In the genomic region with DNA sequence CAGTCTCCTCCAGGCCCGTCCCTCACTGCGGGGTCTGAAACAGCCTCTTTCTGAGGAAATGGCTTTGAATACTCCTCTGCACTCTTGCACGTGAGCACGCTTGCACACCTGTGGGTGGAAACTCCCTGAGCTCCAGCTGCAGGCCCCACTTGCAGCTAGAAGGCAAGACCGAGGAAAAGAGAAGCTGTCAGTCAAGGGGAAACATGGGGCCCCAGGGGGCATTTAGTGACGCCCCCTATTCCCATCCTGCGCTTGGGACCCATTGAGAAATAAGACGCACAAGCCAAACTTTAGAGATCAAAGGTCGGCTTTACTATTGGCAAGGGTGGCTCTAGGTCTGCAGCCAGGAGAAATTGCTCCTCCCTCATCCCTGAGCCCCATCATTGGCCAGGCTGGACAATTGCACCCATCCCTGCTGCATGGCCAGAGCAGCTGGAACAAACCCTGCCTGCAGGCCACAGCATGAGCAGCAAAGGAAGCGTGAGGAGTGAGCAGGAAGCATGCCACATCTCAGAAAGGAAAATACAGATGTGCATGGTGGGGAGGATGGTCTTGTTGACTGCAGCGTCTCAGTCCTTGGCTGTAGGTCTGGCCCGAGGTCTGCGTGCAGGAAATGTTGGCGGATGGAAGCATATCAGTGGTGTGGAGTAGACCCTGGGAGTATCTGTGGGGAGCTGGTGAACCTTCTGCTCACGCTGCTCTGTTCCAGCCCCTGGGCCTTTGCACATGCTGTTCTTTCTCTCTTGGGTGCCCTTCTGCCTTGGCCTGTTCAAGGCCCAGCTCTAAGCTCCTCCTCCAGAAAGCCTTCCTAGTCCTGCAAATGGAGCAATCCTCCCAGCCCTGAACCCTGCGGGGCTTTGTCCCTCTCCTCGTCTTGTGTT, we compare ENCODE assay signal across 29 cellular contexts.
"Had no signal": no experiment of that assay in that cellular context is flagged by ENCODE, and none has a peak within 500 bp of the region (broad histone marks: within the 10 kb centered on the region; RNA-seq: fewer than 3 reads in every experiment).

No MANE protein-coding gene starts in this region.

- H3K4me1 ChIP-seq: adrenal gland, ascending aorta, parathyroid adenoma had no signal

- H3K36me3 ChIP-seq: adrenal gland, ascending aorta, brain microvascular endothelial cell, gastroesophageal sphincter, right lobe of liver, tibial artery had no signal

- H3K27me3 Mint-ChIP-seq: activated CD4-positive, alpha-beta memory T cell treated with anti-CD3 and anti-CD28 coated beads for 36 hours; activated CD4-positive, alpha-beta T cell treated with anti-CD3 and anti-CD28 coated beads, Interleukin-2, amount 10 ng/mL, durations not matched to agents 24 days and 14 days; activated naive CD8-positive, alpha-beta T cell treated with anti-CD3 and anti-CD28 coated beads for 36 hours; naive thymus-derived CD4-positive, alpha-beta T cell; stimulated activated naive CD8-positive, alpha-beta T cell treated with anti-CD3 and anti-CD28 coated beads, Interleukin-15, amount 100 ng/mL, for 72 hours had no signal

- H3K27me3 ChIP-seq: adrenal gland, ascending aorta, brain microvascular endothelial cell, gastroesophageal sphincter, hepatocyte, right lobe of liver, tibial artery had no signal

- H3K36me3 Mint-ChIP-seq: activated CD4-positive, alpha-beta memory T cell treated with anti-CD3 and anti-CD28 coated beads for 36 hours; activated naive CD8-positive, alpha-beta T cell treated with anti-CD3 and anti-CD28 coated beads for 36 hours had no signal

- H3K4me2 ChIP-seq: hepatocyte had no signal

- H3K4me3 Mint-ChIP-seq: activated CD4-positive, alpha-beta memory T cell treated with anti-CD3 and anti-CD28 coated beads for 36 hours; activated CD4-positive, alpha-beta T cell treated with anti-CD3 and anti-CD28 coated beads, Interleukin-2, amount 10 ng/mL, durations not matched to agents 24 days and 14 days; activated naive CD4-positive, alpha-beta T cell treated with anti-CD3 and anti-CD28 coated beads for 36 hours; activated naive CD8-positive, alpha-beta T cell treated with anti-CD3 and anti-CD28 coated beads for 36 hours; activated T-helper 1 cell treated with anti-CD3 and anti-CD28 coated beads, Interleukin-12 subunit alpha, Interleukin-12 subunit beta, Interleukin-2, Interleukin-4 antibody, amounts not matched to agents 30 ng/mL and 10 ng/mL and 1 ng/mL, durations not matched to agents 14 hours and 24 hours and 36 hours; naive thymus-derived CD4-positive, alpha-beta T cell; stimulated activated effector memory CD8-positive, alpha-beta T cell treated with anti-CD3 and anti-CD28 coated beads, Interleukin-12 subunit alpha, Interleukin-12 subunit beta, amount 100 ng/mL, for 72 hours; stimulated activated naive CD8-positive, alpha-beta T cell treated with anti-CD3 and anti-CD28 coated beads, Interleukin-15, amount 100 ng/mL, for 72 hours; T-helper 1 cell treated with Interleukin-12 subunit alpha and Interleukin-12 subunit beta and Interleukin-4 antibody, amounts not matched to agents 30 μg/mL and 1 μg/mL, for 36 hours had no signal

- H3K27ac ChIP-seq: adrenal gland, ascending aorta, brain microvascular endothelial cell, gastroesophageal sphincter, hepatocyte, parathyroid adenoma, right lobe of liver, tibial artery, WERI-Rb-1 had no signal

- H3K4me1 Mint-ChIP-seq: activated CD4-positive, alpha-beta T cell treated with anti-CD3 and anti-CD28 coated beads, Interleukin-2, amount 10 ng/mL, durations not matched to agents 24 days and 14 days; activated naive CD8-positive, alpha-beta T cell treated with anti-CD3 and anti-CD28 coated beads for 36 hours; stimulated activated effector memory CD8-positive, alpha-beta T cell treated with anti-CD3 and anti-CD28 coated beads, Interleukin-12 subunit alpha, Interleukin-12 subunit beta, amount 100 ng/mL, for 72 hours; stimulated activated naive CD8-positive, alpha-beta T cell treated with anti-CD3 and anti-CD28 coated beads, Interleukin-15, amount 100 ng/mL, for 72 hours had no signal

- H3K4me3 ChIP-seq: adrenal gland, ascending aorta, gastroesophageal sphincter, hepatocyte, right lobe of liver, tibial artery had no signal

- DNase-seq: activated CD4-positive, alpha-beta memory T cell treated with anti-CD3 and anti-CD28 coated beads for 36 hours; activated CD4-positive, alpha-beta T cell treated with anti-CD3 and anti-CD28 coated beads, Interleukin-2, amount 10 ng/mL, durations not matched to agents 24 days and 14 days; activated CD8-positive, alpha-beta memory T cell treated with anti-CD3 and anti-CD28 coated beads, Interleukin-2, amount 50 U/mL, for 4 hours; activated effector memory CD4-positive, alpha-beta T cell treated with anti-CD3 and anti-CD28 coated beads, Interleukin-2, amount 50 U/mL, for 16 hours; activated naive CD4-positive, alpha-beta T cell treated with anti-CD3 and anti-CD28 coated beads for 36 hours; activated naive CD8-positive, alpha-beta T cell treated with anti-CD3 and anti-CD28 coated beads for 36 hours; activated T-cell treated with anti-CD3 and anti-CD28 coated beads, Interleukin-2, amount 50 U/mL, for 1 hour; brain microvascular endothelial cell; islet precursor cell; left cardiac atrium; midbrain; naive thymus-derived CD4-positive, alpha-beta T cell; stimulated activated CD4-positive, alpha-beta T cell treated with anti-CD3 and anti-CD28 coated beads, Interleukin-12 subunit alpha, Interleukin-12 subunit beta, amount 100 ng/mL, for 4 hours; stimulated activated CD4-positive, alpha-beta T cell treated with anti-CD3 and anti-CD28 coated beads, Interleukin-4, amount 100 ng/mL, for 1 hour; stimulated activated naive CD8-positive, alpha-beta T cell treated with anti-CD3 and anti-CD28 coated beads, Interleukin-15, amount 100 ng/mL, for 72 hours; SW 1271; T-helper 9 cell; tibial artery; WERI-Rb-1 had no signal

- H3K9me3 ChIP-seq: adrenal gland, right lobe of liver had no signal

- H3K27ac Mint-ChIP-seq: activated CD4-positive, alpha-beta memory T cell treated with anti-CD3 and anti-CD28 coated beads for 36 hours; activated CD4-positive, alpha-beta T cell treated with anti-CD3 and anti-CD28 coated beads, Interleukin-2, amount 10 ng/mL, durations not matched to agents 24 days and 14 days; activated naive CD4-positive, alpha-beta T cell treated with anti-CD3 and anti-CD28 coated beads for 36 hours; activated naive CD8-positive, alpha-beta T cell treated with anti-CD3 and anti-CD28 coated beads for 36 hours; activated T-helper 1 cell treated with anti-CD3 and anti-CD28 coated beads, Interleukin-12 subunit alpha, Interleukin-12 subunit beta, Interleukin-2, Interleukin-4 antibody, amounts not matched to agents 30 ng/mL and 10 ng/mL and 1 ng/mL, durations not matched to agents 14 hours and 24 hours and 36 hours; naive thymus-derived CD4-positive, alpha-beta T cell; stimulated activated effector memory CD8-positive, alpha-beta T cell treated with anti-CD3 and anti-CD28 coated beads, Interleukin-12 subunit alpha, Interleukin-12 subunit beta, amount 100 ng/mL, for 72 hours; stimulated activated naive CD8-positive, alpha-beta T cell treated with anti-CD3 and anti-CD28 coated beads, Interleukin-15, amount 100 ng/mL, for 72 hours; T-helper 1 cell treated with Interleukin-12 subunit alpha and Interleukin-12 subunit beta and Interleukin-4 antibody, amounts not matched to agents 30 μg/mL and 1 μg/mL, for 36 hours had no signal

- H3K9ac ChIP-seq: parathyroid adenoma had no signal

- H2AFZ ChIP-seq: hepatocyte, parathyroid adenoma had no signal

- ATAC-seq: activated CD4-positive, CD25-positive, alpha-beta regulatory T cell treated with anti-CD3 and anti-CD28 coated beads, Interleukin-2, amount 50 U/mL, for 24 hours; gastroesophageal sphincter; left cardiac atrium; naive thymus-derived CD4-positive, alpha-beta T cell; stimulated activated effector memory CD8-positive, alpha-beta T cell treated with anti-CD3 and anti-CD28 coated beads, Interleukin-12 subunit alpha, Interleukin-12 subunit beta, amount 100 ng/mL, for 72 hours; stimulated activated naive CD8-positive, alpha-beta T cell treated with anti-CD3 and anti-CD28 coated beads, Interleukin-15, amount 100 ng/mL, for 72 hours had no signal
